16 cellular contexts compared by ENCODE assay signal in genomic region chr12:28023156-28023887, GRCh38. TPM values are rescaled to one million over a fixed set of nuclear protein-coding genes. Genes with fewer than 3 reads are reported as not detected.
DNase-seq lines count a peak whose midpoint lies in the region; ATAC-seq, FAIRE-seq and TF ChIP-seq lines count a peak whose summit lies in the region.
"Had no signal": no experiment of that assay in that cellular context is flagged by ENCODE, and none has a peak within 500 bp of the region (broad histone marks: within the 10 kb centered on the region; RNA-seq: fewer than 3 reads in every experiment).

No MANE protein-coding gene starts in this region.

- H3K9me3 Mint-ChIP-seq in activated CD4-positive, alpha-beta T cell treated with anti-CD3 and anti-CD28 coated beads for 36 hours (ENCODE audit: low read depth): no peaks in the 10 kb centered on the region
- H3K9me3 Mint-ChIP-seq: naive B cell had no signal

- H3K27me3 ChIP-seq in endothelial cell of umbilical vein (ENCODE audit: control insufficient read depth in 2 of 2, insufficient read depth in 2 of 2, low read length in 2 of 2): no peaks in the 10 kb centered on the region
- H3K27me3 ChIP-seq in trophoblast cell (ENCODE audit: insufficient read depth, low read length): no peaks in the 10 kb centered on the region
- H3K27me3 ChIP-seq in sigmoid colon: no peaks in the 10 kb centered on the region
- H3K27me3 ChIP-seq: upper lobe of left lung had no signal

- H2AK5ac ChIP-seq in trophoblast cell (ENCODE audit: low read length): no peak overlapping the region

- no peaks in the 10 kb centered on the region for H3K36me3 Mint-ChIP-seq in activated CD4-positive, alpha-beta T cell treated with anti-CD3 and anti-CD28 coated beads for 36 hours (ENCODE audit: low read depth)
- H3K36me3 Mint-ChIP-seq: naive B cell had no signal

- H3K4me3 Mint-ChIP-seq in activated CD4-positive, alpha-beta T cell treated with anti-CD3 and anti-CD28 coated beads for 36 hours: no peak overlapping the region
- H3K4me3 Mint-ChIP-seq: naive B cell, T-helper 17 cell had no signal

- H3K79me2 ChIP-seq in endothelial cell of umbilical vein (ENCODE audit: control insufficient read depth, insufficient read depth, low read length) (no peaks in the 10 kb centered on the region), trophoblast cell (ENCODE audit: control insufficient read depth, insufficient read depth, low read length, poor library complexity) (no peaks in the 10 kb centered on the region)

- H4K20me1 ChIP-seq in endothelial cell of umbilical vein (replicated peaks; ENCODE audit: control insufficient read depth, extremely low read depth, insufficient read depth, low read length): no peaks in the 10 kb centered on the region

- no peak overlapping the region for H3K23ac ChIP-seq in trophoblast cell (ENCODE audit: low read length)

- H3K9me1 ChIP-seq in endothelial cell of umbilical vein (replicated peaks; ENCODE audit: control insufficient read depth, extremely low read depth, insufficient read depth, low read length): no peaks in the 10 kb centered on the region

- DNase-seq in Daoy (ENCODE audit: low read depth) (peak; percentile 94), NCI-H460 (ENCODE audit: extremely low read depth, low read depth) (peak; percentile 40), endothelial cell of umbilical vein (ENCODE audit: low read depth, low spot score) (peak; percentile 74), trophoblast cell (peak; percentile 59 to 80), SIG-M5 treated with dmso at 0.1 percent for 504 hours (lab: John Stamatoyannopoulos, UW; ENCODE audit: unreplicated experiment) (no peak), sigmoid colon (no peak)
- DNase-seq in activated CD4-positive, alpha-beta T cell treated with anti-CD3 and anti-CD28 coated beads for 36 hours: no peak
- DNase-seq: caudate nucleus; KG1; naive B cell; NCI-H446; stimulated activated CD4-positive, alpha-beta T cell treated with anti-CD3 and anti-CD28 coated beads, Interleukin-4, amount 100 ng/mL, for 4 hours; T-helper 17 cell; upper lobe of left lung had no signal

- CTCF ChIA-PET in endothelial cell of umbilical vein (lab: Charles Lee): interaction anchor here (0.9 to 1.5 kb wide), 5 partner anchors 12 to 849 kb away, joined by 4 read pairs; no protein-coding TSS in a partner anchor
- CTCF ChIA-PET in activated CD4-positive, alpha-beta T cell treated with anti-CD3 and anti-CD28 coated beads for 36 hours (lab: Charles Lee): interaction anchor here (1.3 kb wide), 1 partner anchor 83 kb away, joined by 3 read pairs; no protein-coding TSS in a partner anchor

- H3K18ac ChIP-seq in trophoblast cell (ENCODE audit: low read length): no peak overlapping the region

- WGBS in trophoblast cell (ENCODE audit: extremely low coverage, insufficient coverage, insufficient read length): no CpG with 5 or more reads among the region's 5 CpGs
- 80 to 88% methylated on average over 5 of the region's 5 CpGs for WGBS in sigmoid colon, 2 donors

- POLR2A ChIA-PET in endothelial cell of umbilical vein (lab: Charles Lee): no interaction called here
- POLR2A ChIA-PET in activated CD4-positive, alpha-beta T cell treated with anti-CD3 and anti-CD28 coated beads for 36 hours (lab: Charles Lee): no interaction called here

- H3K36me3 ChIP-seq in endothelial cell of umbilical vein (ENCODE audit: control insufficient read depth in 2 of 2, extremely low read depth in 1 of 2, insufficient read depth in 2 of 2, low read length in 2 of 2) (no peaks in the 10 kb centered on the region), trophoblast cell (ENCODE audit: control insufficient read depth in 1 of 2, insufficient read depth in 2 of 2, low read length in 2 of 2) (no peaks in the 10 kb centered on the region), sigmoid colon (no peaks in the 10 kb centered on the region)
- H3K36me3 ChIP-seq: upper lobe of left lung had no signal

- H2BK12ac ChIP-seq in trophoblast cell (ENCODE audit: low read length): peak overlapping the region; percentile 65

- TSS peak; percentile 82 for BruUV-seq in endothelial cell of umbilical vein (replicated peaks; lab: Mats Ljungman, UMichigan)

- H2AFZ ChIP-seq in endothelial cell of umbilical vein (ENCODE audit: low read depth, low read length) (peak overlapping the region; percentile 94), trophoblast cell (ENCODE audit: insufficient read depth, low read length, poor library complexity) (no peak overlapping the region)

- no peak overlapping the region for H4K8ac ChIP-seq in trophoblast cell (ENCODE audit: low read depth, low read length)

- H3K27ac ChIP-seq in endothelial cell of umbilical vein (ENCODE audit: insufficient read depth, low read depth, low read length) (peak overlapping the region; percentile 90), trophoblast cell (ENCODE audit: low read depth, low read length) (no peak overlapping the region), sigmoid colon (no peak overlapping the region)
- H3K27ac ChIP-seq: upper lobe of left lung had no signal

- H3K4me1 Mint-ChIP-seq in activated CD4-positive, alpha-beta T cell treated with anti-CD3 and anti-CD28 coated beads for 36 hours: no peaks in the 10 kb centered on the region
- H3K4me1 Mint-ChIP-seq: naive B cell, T-helper 17 cell had no signal

- H3K4me2 ChIP-seq in endothelial cell of umbilical vein (ENCODE audit: insufficient read depth, low read length) (no peak overlapping the region), trophoblast cell (ENCODE audit: low read length) (no peak overlapping the region)

- H3K9ac ChIP-seq in endothelial cell of umbilical vein (replicated peaks; ENCODE audit: extremely low read depth, insufficient read depth, low read length) (no peak overlapping the region), trophoblast cell (ENCODE audit: low read length) (no peak overlapping the region)

- peaks cover 9% of the 10 kb centered on the region for H3K27me3 Mint-ChIP-seq in activated CD4-positive, alpha-beta T cell treated with anti-CD3 and anti-CD28 coated beads for 36 hours

- peaks cover 10% of the 10 kb centered on the region for H3K4me1 ChIP-seq in endothelial cell of umbilical vein (ENCODE audit: control insufficient read depth, extremely low read depth, insufficient read depth, low read length)
- H3K4me1 ChIP-seq in trophoblast cell (ENCODE audit: control insufficient read depth in 1 of 2, insufficient read depth in 2 of 2, low read length in 2 of 2): peaks cover 7 to 10% of the 10 kb centered on the region in 2 experiments
- no peaks in the 10 kb centered on the region for H3K4me1 ChIP-seq in sigmoid colon
- H3K4me1 ChIP-seq: upper lobe of left lung had no signal

- TF ChIP-seq POLR2A in endothelial cell of umbilical vein (IDR thresholded peaks at IDR 0.05; ENCODE audit: low read depth, low read length) (no peak), sigmoid colon (IDR thresholded peaks at IDR 0.05) (no peak)

- peaks cover 6% of the 10 kb centered on the region for H3K79me1 ChIP-seq in trophoblast cell (ENCODE audit: low read length)

- TF ChIP-seq EP300 in sigmoid colon (IDR thresholded peaks at IDR 0.05): no peak

- H3K4me3 ChIP-seq in endothelial cell of umbilical vein (replicated peaks in 1 of 3; ENCODE audit: insufficient read depth in 1 of 3, low read depth in 1 of 3, low read length in 3 of 3) (no peak overlapping the region), trophoblast cell (ENCODE audit: low read depth, low read length) (no peak overlapping the region), sigmoid colon (no peak overlapping the region)
- H3K4me3 ChIP-seq: upper lobe of left lung had no signal

- H3K4ac ChIP-seq in trophoblast cell (ENCODE audit: low read depth, low read length): no peak overlapping the region

- H4K91ac ChIP-seq in trophoblast cell (ENCODE audit: low read depth, low read length): no peak overlapping the region

- TF ChIP-seq CTCF in endothelial cell of umbilical vein (IDR thresholded peaks at IDR 0.05; ENCODE audit: extremely low read depth in 1 of 2, insufficient read depth in 1 of 2, low read depth in 1 of 2, low read length in 2 of 2) (no peak), sigmoid colon (IDR thresholded peaks at IDR 0.05) (no peak)

- no peak overlapping the region for H2BK120ac ChIP-seq in trophoblast cell (ENCODE audit: insufficient read depth, low read length, poor library complexity)

- intact Hi-C loops in endothelial cell of umbilical vein (cut with micrococcal nuclease): loop anchor here (1.0 to 5.0 kb wide), 4 partner anchors 41 to 747 kb away; partner anchors contain the start of gene PTHLH
- intact Hi-C loops in sigmoid colon (cut with DNase I): no loop called here
- intact Hi-C loops in activated CD4-positive, alpha-beta T cell treated with anti-CD3 and anti-CD28 coated beads for 36 hours (cut with DNase I, micrococcal nuclease): no loop called here

- peak; percentile 88 for FAIRE-seq in endothelial cell of umbilical vein (lab: Jason Lieb, UNC)
- FAIRE-seq: GM19239 had no signal

- no peaks in the 10 kb centered on the region for H3K9me3 ChIP-seq in endothelial cell of umbilical vein (replicated peaks; ENCODE audit: control insufficient read depth, insufficient read depth, low read length)
- no peaks in the 10 kb centered on the region for H3K9me3 ChIP-seq in trophoblast cell (ENCODE audit: insufficient read depth, low read depth, low read length)
- no peaks in the 10 kb centered on the region for H3K9me3 ChIP-seq in sigmoid colon
- H3K9me3 ChIP-seq: upper lobe of left lung had no signal

- dilution Hi-C loops in endothelial cell of umbilical vein (cut with MboI; ENCODE audit: extremely low pct_ligation_motif_present, low sequenced_read_pairs): no loop called here

- ATAC-seq in HG03342 (IDR thresholded peaks at IDR 0.05; ENCODE audit: unreplicated experiment): no peak
- no peak for ATAC-seq in activated CD4-positive, alpha-beta T cell treated with anti-CD3 and anti-CD28 coated beads for 36 hours
- ATAC-seq: T-helper 17 cell had no signal

- H3K14ac ChIP-seq in trophoblast cell (ENCODE audit: low read length): no peak overlapping the region

- H4K12ac ChIP-seq in trophoblast cell (ENCODE audit: low read depth, low read length): no peak overlapping the region

- H2BK5ac ChIP-seq in trophoblast cell (ENCODE audit: low read depth, low read length, poor library complexity): no peak overlapping the region

- H3K27ac Mint-ChIP-seq in activated CD4-positive, alpha-beta T cell treated with anti-CD3 and anti-CD28 coated beads for 36 hours: no peak overlapping the region
- H3K27ac Mint-ChIP-seq: naive B cell, T-helper 17 cell had no signal

RNA-seq across cellular contexts. Expression of gene PTHLH, which starts 50.8 kb away (rescaled TPM):
- total RNA-seq in Daoy (2014; rRNA removed; shearing (Covaris generic)): 67.1 and 75.0 TPM in 2 replicates
- total RNA-seq in NCI-H460 (2014; rRNA removed; shearing (Covaris generic)): 3.1 and 3.5 TPM in 2 replicates
- polyA plus RNA-seq in NCI-H460 (2014; cell fraction: nucleus; rRNA removed): 2.0 and 3.5 TPM in 2 replicates
- total RNA-seq in endothelial cell of umbilical vein (0.60 and 1.1 TPM in 2 replicates), sigmoid colon (1 to 10 TPM in 2 of 4 donors, under 1 TPM in 2; 0.83 to 7.5 (median 2.7) TPM)
- polyA plus RNA-seq in endothelial cell of umbilical vein (0.65 and 0.99 TPM in 2 replicates), sigmoid colon (under 1 TPM in 1 of 3 donors, not detected in 2; 0.55 TPM)
- polyA plus RNA-seq in endothelial cell of umbilical vein (2011; cell fraction: cytosol; rRNA removed): 1.1 and 1.8 TPM in 2 replicates
- polyA plus RNA-seq in endothelial cell of umbilical vein (2011; cell fraction: nucleus; rRNA removed): 1.1 and 1.3 TPM in 2 replicates
- 0.76 and 4.1 TPM in 2 replicates for polyA plus RNA-seq in endothelial cell of umbilical vein (2012)
- 0.08 and 0.53 TPM in 2 replicates for polyA minus RNA-seq in endothelial cell of umbilical vein
- not detected for polyA minus RNA-seq in endothelial cell of umbilical vein (2011; cell fraction: cytosol; rRNA and poly(A)+ RNA removed)
- polyA minus RNA-seq in endothelial cell of umbilical vein (2011; cell fraction: nucleus; rRNA and poly(A)+ RNA removed): 2.3 and 2.6 TPM in 2 replicates
- 8.8 and 9.3 TPM in 2 replicates for polyA plus RNA-seq in trophoblast cell (2013)
- total RNA-seq in activated CD4-positive, alpha-beta T cell treated with anti-CD3 and anti-CD28 coated beads for 36 hours: not detected
- total RNA-seq: T-helper 17 cell had no signal

Comparison
In these comparisons a context has a peak if more than half of its experiments do, and no peak if none do; other contexts are left out.
1. DNase-seq: peak in Daoy (single experiment), NCI-H460 (single experiment), endothelial cell of umbilical vein (single experiment) and trophoblast cell (2 of 2); none in SIG-M5 treated with dmso at 0.1 percent for 504 hours (single experiment), sigmoid colon (single experiment) and activated CD4-positive, alpha-beta T cell treated with anti-CD3 and anti-CD28 coated beads for 36 hours (single experiment).